15 cellular contexts compared by ENCODE assay signal in genomic region chr20:3164763-3165410, GRCh38. TPM values are rescaled to one million over a fixed set of nuclear protein-coding genes. Genes with fewer than 3 reads are reported as not detected.
A peak's percentile ranks its signal among the peaks of the same experiment; 100 is the strongest.
DNase-seq lines count a peak whose midpoint lies in the region; ATAC-seq and TF ChIP-seq lines count a peak whose summit lies in the region.
"Had no signal": no experiment of that assay in that cellular context is flagged by ENCODE, and none has a peak within 500 bp of the region (broad histone marks: within the 10 kb centered on the region; RNA-seq: fewer than 3 reads in every experiment).

No MANE protein-coding gene starts in this region.

- intact Hi-C loops in natural killer cell (cut with micrococcal nuclease): no loop called here
- intact Hi-C loops in activated T-helper 2 cell treated with anti-CD3 and anti-CD28 coated beads, Interferon-gamma antibody, Interleukin-2, Interleukin-4, amounts not matched to agents 10 μg/mL and 5 μg/mL and 100 μg/mL, durations not matched to agents 14 hours and 24 hours and 36 hours (cut with micrococcal nuclease): no loop called here

- no peak overlapping the region for H3K27ac Mint-ChIP-seq in natural killer cell
- H3K27ac Mint-ChIP-seq in natural killer cell treated with Interleukin-12 subunit alpha and Interleukin-12 subunit beta and Interleukin-15 and Interleukin-18, amount 100 ng/mL, for 72 hours: no peak overlapping the region
- H3K27ac Mint-ChIP-seq in activated T-helper 2 cell treated with anti-CD3 and anti-CD28 coated beads, Interferon-gamma antibody, Interleukin-2, Interleukin-4, amounts not matched to agents 10 μg/mL and 5 μg/mL and 100 μg/mL, durations not matched to agents 14 hours and 24 hours and 36 hours: no peak overlapping the region
- H3K27ac Mint-ChIP-seq: activated CD4-positive, alpha-beta memory T cell treated with anti-CD3 and anti-CD28 coated beads, Interleukin-2, amount 10 ng/mL, durations not matched to agents 7 days and 5 days; activated T-cell treated with anti-CD3 and anti-CD28 coated beads, Interleukin-2, amount 50 U/mL, for 72 hours had no signal

- H3K4me3 Mint-ChIP-seq in natural killer cell: peak overlapping the region; percentile 28
- no peak overlapping the region for H3K4me3 Mint-ChIP-seq in natural killer cell treated with Interleukin-12 subunit alpha and Interleukin-12 subunit beta and Interleukin-15 and Interleukin-18, amount 100 ng/mL, for 72 hours
- H3K4me3 Mint-ChIP-seq in activated T-helper 2 cell treated with anti-CD3 and anti-CD28 coated beads, Interferon-gamma antibody, Interleukin-2, Interleukin-4, amounts not matched to agents 10 μg/mL and 5 μg/mL and 100 μg/mL, durations not matched to agents 14 hours and 24 hours and 36 hours (ENCODE audit: low read depth): no peak overlapping the region
- H3K4me3 Mint-ChIP-seq: activated CD4-positive, alpha-beta memory T cell treated with anti-CD3 and anti-CD28 coated beads, Interleukin-2, amount 10 ng/mL, durations not matched to agents 7 days and 5 days had no signal

- no peaks in the 10 kb centered on the region for H3K9me3 Mint-ChIP-seq in natural killer cell
- no peaks in the 10 kb centered on the region for H3K9me3 Mint-ChIP-seq in natural killer cell treated with Interleukin-12 subunit alpha and Interleukin-12 subunit beta and Interleukin-15 and Interleukin-18, amount 100 ng/mL, for 72 hours
- no peaks in the 10 kb centered on the region for H3K9me3 Mint-ChIP-seq in activated T-helper 2 cell treated with anti-CD3 and anti-CD28 coated beads, Interferon-gamma antibody, Interleukin-2, Interleukin-4, amounts not matched to agents 10 μg/mL and 5 μg/mL and 100 μg/mL, durations not matched to agents 14 hours and 24 hours and 36 hours
- H3K9me3 Mint-ChIP-seq: activated CD4-positive, alpha-beta memory T cell treated with anti-CD3 and anti-CD28 coated beads, Interleukin-2, amount 10 ng/mL, durations not matched to agents 7 days and 5 days; activated T-cell treated with anti-CD3 and anti-CD28 coated beads, Interleukin-2, amount 50 U/mL, for 72 hours had no signal

- H3K36me3 Mint-ChIP-seq in natural killer cell: no peaks in the 10 kb centered on the region
- H3K36me3 Mint-ChIP-seq in natural killer cell treated with Interleukin-12 subunit alpha and Interleukin-12 subunit beta and Interleukin-15 and Interleukin-18, amount 100 ng/mL, for 72 hours: no peaks in the 10 kb centered on the region
- no peaks in the 10 kb centered on the region for H3K36me3 Mint-ChIP-seq in activated T-helper 2 cell treated with anti-CD3 and anti-CD28 coated beads, Interferon-gamma antibody, Interleukin-2, Interleukin-4, amounts not matched to agents 10 μg/mL and 5 μg/mL and 100 μg/mL, durations not matched to agents 14 hours and 24 hours and 36 hours (ENCODE audit: low read depth)

- no peak for TF ChIP-seq CTCF in natural killer cell (IDR thresholded peaks at IDR 0.05)

- ATAC-seq in natural killer cell: no peak
- no peak for ATAC-seq in natural killer cell treated with Interleukin-12 subunit alpha and Interleukin-12 subunit beta and Interleukin-15 and Interleukin-18, amount 100 ng/mL, for 72 hours
- ATAC-seq: activated T-cell treated with anti-CD3 and anti-CD28 coated beads, Interleukin-2, amount 50 U/mL, for 72 hours; HepG2 had no signal

- H3K4me1 Mint-ChIP-seq in natural killer cell: peaks cover under 1 to 2% of the 10 kb centered on the region in 2 donors
- H3K4me1 Mint-ChIP-seq in natural killer cell treated with Interleukin-12 subunit alpha and Interleukin-12 subunit beta and Interleukin-15 and Interleukin-18, amount 100 ng/mL, for 72 hours (ENCODE audit: low read depth in 2 of 2): peaks cover 1 to 2% of the 10 kb centered on the region in 2 donors
- no peaks in the 10 kb centered on the region for H3K4me1 Mint-ChIP-seq in activated T-helper 2 cell treated with anti-CD3 and anti-CD28 coated beads, Interferon-gamma antibody, Interleukin-2, Interleukin-4, amounts not matched to agents 10 μg/mL and 5 μg/mL and 100 μg/mL, durations not matched to agents 14 hours and 24 hours and 36 hours (ENCODE audit: low read depth)

- H3K27me3 Mint-ChIP-seq in natural killer cell (ENCODE audit: low read depth in 2 of 2): peaks cover 16 to 29% of the 10 kb centered on the region in 2 donors
- H3K27me3 Mint-ChIP-seq in natural killer cell treated with Interleukin-12 subunit alpha and Interleukin-12 subunit beta and Interleukin-15 and Interleukin-18, amount 100 ng/mL, for 72 hours: peaks cover 15 to 19% of the 10 kb centered on the region in 2 donors
- peaks cover 21% of the 10 kb centered on the region for H3K27me3 Mint-ChIP-seq in activated T-helper 2 cell treated with anti-CD3 and anti-CD28 coated beads, Interferon-gamma antibody, Interleukin-2, Interleukin-4, amounts not matched to agents 10 μg/mL and 5 μg/mL and 100 μg/mL, durations not matched to agents 14 hours and 24 hours and 36 hours (ENCODE audit: low read depth)

- DNase-seq in natural killer cell (no peak), NCI-H510A (lab: John Stamatoyannopoulos, UW) (peak; percentile 73), hepatic stellate cell (ENCODE audit: low spot score) (peak; percentile 51), T-helper 1 cell (no peak), Ammon's horn (ENCODE audit: low spot score) (no peak)
- no peak for DNase-seq in natural killer cell treated with Interleukin-12 subunit alpha and Interleukin-12 subunit beta and Interleukin-15 and Interleukin-18, amount 100 ng/mL, for 72 hours (ENCODE audit: low spot score)
- DNase-seq in activated T-helper 2 cell treated with anti-CD3 and anti-CD28 coated beads, Interferon-gamma antibody, Interleukin-2, Interleukin-4, amounts not matched to agents 10 μg/mL and 5 μg/mL and 100 μg/mL, durations not matched to agents 14 hours and 24 hours and 36 hours (ENCODE audit: low spot score): no peak
- no peak for DNase-seq in activated CD4-positive, CD25-positive, alpha-beta regulatory T cell (lab: John Stamatoyannopoulos, UW)
- DNase-seq: activated CD4-positive, alpha-beta memory T cell treated with anti-CD3 and anti-CD28 coated beads, Interleukin-2, amount 10 ng/mL, durations not matched to agents 7 days and 5 days; activated T-cell treated with anti-CD3 and anti-CD28 coated beads, Interleukin-2, amount 50 U/mL, for 72 hours; AML-193; MG63; NCI-H1930; NCI-H82 had no signal

RNA-seq across cellular contexts. Expression of gene FASTKD5, which starts 5.2 kb away (rescaled TPM):
- total RNA-seq in natural killer cell: 10 to 100 TPM; 35.3 to 40.4 (median 37.1) TPM
- 10 to 100 TPM; 27.1 to 27.8 TPM for total RNA-seq in natural killer cell treated with Interleukin-12 subunit alpha and Interleukin-12 subunit beta and Interleukin-15 and Interleukin-18, amount 100 ng/mL, for 72 hours
- total RNA-seq in activated T-helper 2 cell treated with anti-CD3 and anti-CD28 coated beads, Interferon-gamma antibody, Interleukin-2, Interleukin-4, amounts not matched to agents 10 μg/mL and 5 μg/mL and 100 μg/mL, durations not matched to agents 14 hours and 24 hours and 36 hours: 23.1 and 24.6 TPM in 2 replicates

RNA-seq across cellular contexts. Expression of gene UBOX5, which starts 5.2 kb away (rescaled TPM):
- 10 to 100 TPM in 2 of 3 donors, 1 to 10 TPM in 1; 8.8 to 11.1 (median 10.1) TPM for total RNA-seq in natural killer cell
- 1 to 10 TPM; 7.6 to 9.3 TPM for total RNA-seq in natural killer cell treated with Interleukin-12 subunit alpha and Interleukin-12 subunit beta and Interleukin-15 and Interleukin-18, amount 100 ng/mL, for 72 hours
- 6.7 and 7.6 TPM in 2 replicates for total RNA-seq in activated T-helper 2 cell treated with anti-CD3 and anti-CD28 coated beads, Interferon-gamma antibody, Interleukin-2, Interleukin-4, amounts not matched to agents 10 μg/mL and 5 μg/mL and 100 μg/mL, durations not matched to agents 14 hours and 24 hours and 36 hours

RNA-seq across cellular contexts. Expression of gene LZTS3, which starts 8.5 kb away (rescaled TPM):
- total RNA-seq in natural killer cell: 1 to 10 TPM; 3.1 to 4.6 (median 3.3) TPM
- total RNA-seq in natural killer cell treated with Interleukin-12 subunit alpha and Interleukin-12 subunit beta and Interleukin-15 and Interleukin-18, amount 100 ng/mL, for 72 hours: under 1 TPM; 0.56 to 0.62 TPM
- 0.64 and 0.66 TPM in 2 replicates for total RNA-seq in activated T-helper 2 cell treated with anti-CD3 and anti-CD28 coated beads, Interferon-gamma antibody, Interleukin-2, Interleukin-4, amounts not matched to agents 10 μg/mL and 5 μg/mL and 100 μg/mL, durations not matched to agents 14 hours and 24 hours and 36 hours

RNA-seq across cellular contexts. Expression of gene DDRGK1, which starts 39.6 kb away (rescaled TPM):
- 10 to 100 TPM; 47.8 to 52.6 (median 52.4) TPM for total RNA-seq in natural killer cell
- total RNA-seq in natural killer cell treated with Interleukin-12 subunit alpha and Interleukin-12 subunit beta and Interleukin-15 and Interleukin-18, amount 100 ng/mL, for 72 hours: 10 to 100 TPM; 78.5 to 87.1 TPM
- 61.8 and 69.2 TPM in 2 replicates for total RNA-seq in activated T-helper 2 cell treated with anti-CD3 and anti-CD28 coated beads, Interferon-gamma antibody, Interleukin-2, Interleukin-4, amounts not matched to agents 10 μg/mL and 5 μg/mL and 100 μg/mL, durations not matched to agents 14 hours and 24 hours and 36 hours

RNA-seq across cellular contexts. Expression of gene ITPA, which starts 44.4 kb away (rescaled TPM):
- 10 to 100 TPM; 49.6 to 53.2 (median 50.2) TPM for total RNA-seq in natural killer cell
- total RNA-seq in natural killer cell treated with Interleukin-12 subunit alpha and Interleukin-12 subunit beta and Interleukin-15 and Interleukin-18, amount 100 ng/mL, for 72 hours: 10 to 100 TPM; 94.3 to 94.7 TPM
- total RNA-seq in activated T-helper 2 cell treated with anti-CD3 and anti-CD28 coated beads, Interferon-gamma antibody, Interleukin-2, Interleukin-4, amounts not matched to agents 10 μg/mL and 5 μg/mL and 100 μg/mL, durations not matched to agents 14 hours and 24 hours and 36 hours: 84.5 and 87.8 TPM in 2 replicates

Comparison
In these comparisons a context has a peak if more than half of its experiments do, and no peak if none do; other contexts are left out.
1. DNase-seq: peak in NCI-H510A (single experiment) and hepatic stellate cell (single experiment); none in natural killer cell (single experiment), natural killer cell treated with Interleukin-12 subunit alpha and Interleukin-12 subunit beta and Interleukin-15 and Interleukin-18, amount 100 ng/mL, for 72 hours (single experiment), T-helper 1 cell (0 of 5), activated T-helper 2 cell treated with anti-CD3 and anti-CD28 coated beads, Interferon-gamma antibody, Interleukin-2, Interleukin-4, amounts not matched to agents 10 μg/mL and 5 μg/mL and 100 μg/mL, durations not matched to agents 14 hours and 24 hours and 36 hours (single experiment), activated CD4-positive, CD25-positive, alpha-beta regulatory T cell (0 of 4) and Ammon's horn (single experiment).